Comparison of ENCODE assay signal across 29 cellular contexts in genomic region chr4:123807187-123807586, GRCh38.
"Had no signal": no experiment of that assay in that cellular context is flagged by ENCODE, and none has a peak within 500 bp of the region (broad histone marks: within the 10 kb centered on the region; RNA-seq: fewer than 3 reads in every experiment).

No MANE protein-coding gene starts in this region.

- H3K9me3 ChIP-seq: ascending aorta had no signal

- H3K36me3 ChIP-seq: ascending aorta had no signal

- H3K9me3 Mint-ChIP-seq: activated CD4-positive, alpha-beta memory T cell treated with anti-CD3 and anti-CD28 coated beads for 36 hours; activated CD4-positive, alpha-beta T cell treated with anti-CD3 and anti-CD28 coated beads, Interleukin-2, amount 10 ng/mL, durations not matched to agents 24 days and 14 days; activated naive CD4-positive, alpha-beta T cell treated with anti-CD3 and anti-CD28 coated beads, Interleukin-2, amount 10 ng/mL, durations not matched to agents 7 days and 5 days; activated naive CD4-positive, alpha-beta T cell treated with anti-CD3 and anti-CD28 coated beads, Interleukin-2, amount 50 U/mL, for 72 hours; activated naive CD8-positive, alpha-beta T cell treated with anti-CD3 and anti-CD28 coated beads, Interleukin-2, amount 10 ng/mL, durations not matched to agents 7 days and 5 days; brain; central memory CD8-positive, alpha-beta T cell; dendritic cell treated with granulocyte-macrophage colony-stimulating factor and Interleukin-4, amounts not matched to agents 40 ng/mL and 50 ng/mL, for 4 days; endodermal cell had no signal

- H3K4me1 ChIP-seq: ascending aorta had no signal

- H3K27me3 Mint-ChIP-seq: activated CD4-positive, alpha-beta memory T cell treated with anti-CD3 and anti-CD28 coated beads for 36 hours; activated naive CD4-positive, alpha-beta T cell treated with anti-CD3 and anti-CD28 coated beads, Interleukin-2, amount 10 ng/mL, durations not matched to agents 7 days and 5 days; central memory CD8-positive, alpha-beta T cell had no signal

- H3K27me3 ChIP-seq: ascending aorta, dorsolateral prefrontal cortex had no signal

- ATAC-seq: activated CD4-positive, alpha-beta T cell treated with anti-CD3 and anti-CD28 coated beads for 36 hours; activated CD8-positive, alpha-beta memory T cell treated with anti-CD3 and anti-CD28 coated beads, Interleukin-2, amount 10 ng/mL, durations not matched to agents 7 days and 5 days; activated CD8-positive, alpha-beta T cell treated with anti-CD3 and anti-CD28 coated beads, Interleukin-2, amount 10 ng/mL, durations not matched to agents 7 days and 5 days; activated naive CD4-positive, alpha-beta T cell treated with anti-CD3 and anti-CD28 coated beads, Interleukin-2, amount 50 U/mL, for 72 hours; activated T-cell treated with anti-CD3 and anti-CD28 coated beads, Interleukin-2, amount 50 U/mL, for 72 hours; esophagus mucosa had no signal

- H3K4me3 ChIP-seq: ascending aorta, coronary artery, dorsolateral prefrontal cortex had no signal

- H3K36me3 Mint-ChIP-seq: activated CD4-positive, alpha-beta memory T cell treated with anti-CD3 and anti-CD28 coated beads for 36 hours; activated CD8-positive, alpha-beta memory T cell treated with anti-CD3 and anti-CD28 coated beads, Interleukin-2, amount 10 ng/mL, durations not matched to agents 7 days and 5 days; activated naive CD4-positive, alpha-beta T cell treated with anti-CD3 and anti-CD28 coated beads, Interleukin-2, amount 10 ng/mL, durations not matched to agents 7 days and 5 days; activated naive CD4-positive, alpha-beta T cell treated with anti-CD3 and anti-CD28 coated beads, Interleukin-2, amount 50 U/mL, for 72 hours; activated naive CD8-positive, alpha-beta T cell treated with anti-CD3 and anti-CD28 coated beads, Interleukin-2, amount 10 ng/mL, durations not matched to agents 7 days and 5 days; brain had no signal

- H3K27ac Mint-ChIP-seq: activated CD4-positive, alpha-beta memory T cell treated with anti-CD3 and anti-CD28 coated beads for 36 hours; activated CD4-positive, alpha-beta T cell treated with anti-CD3 and anti-CD28 coated beads for 36 hours; activated CD4-positive, alpha-beta T cell treated with anti-CD3 and anti-CD28 coated beads, Interleukin-2, amount 10 ng/mL, durations not matched to agents 24 days and 14 days; activated CD8-positive, alpha-beta memory T cell treated with anti-CD3 and anti-CD28 coated beads, Interleukin-2, amount 10 ng/mL, durations not matched to agents 7 days and 5 days; activated CD8-positive, alpha-beta T cell treated with anti-CD3 and anti-CD28 coated beads, Interleukin-2, amount 10 ng/mL, durations not matched to agents 7 days and 5 days; activated naive CD4-positive, alpha-beta T cell treated with anti-CD3 and anti-CD28 coated beads, Interleukin-2, amount 10 ng/mL, durations not matched to agents 7 days and 5 days; activated naive CD4-positive, alpha-beta T cell treated with anti-CD3 and anti-CD28 coated beads, Interleukin-2, amount 50 U/mL, for 72 hours; activated naive CD8-positive, alpha-beta T cell treated with anti-CD3 and anti-CD28 coated beads, Interleukin-2, amount 10 ng/mL, durations not matched to agents 7 days and 5 days; activated T-cell treated with anti-CD3 and anti-CD28 coated beads, Interleukin-2, amount 50 U/mL, for 72 hours; brain; dendritic cell treated with granulocyte-macrophage colony-stimulating factor and Interleukin-4, amounts not matched to agents 40 ng/mL and 50 ng/mL, for 4 days; endodermal cell had no signal

- DNase-seq: activated CD4-positive, alpha-beta memory T cell treated with anti-CD3 and anti-CD28 coated beads for 36 hours; activated CD4-positive, alpha-beta T cell treated with anti-CD3 and anti-CD28 coated beads for 36 hours; activated CD4-positive, alpha-beta T cell treated with anti-CD3 and anti-CD28 coated beads, Interleukin-2, amount 10 ng/mL, durations not matched to agents 24 days and 14 days; activated CD4-positive, CD25-positive, alpha-beta regulatory T cell; activated CD4-positive, CD25-positive, alpha-beta regulatory T cell treated with anti-CD3 and anti-CD28 coated beads, Interleukin-2, amount 50 U/mL, for 72 hours; activated CD8-positive, alpha-beta memory T cell treated with anti-CD3 and anti-CD28 coated beads, Interleukin-2, amount 10 ng/mL, durations not matched to agents 7 days and 5 days; activated CD8-positive, alpha-beta memory T cell treated with anti-CD3 and anti-CD28 coated beads, Interleukin-2, amount 50 U/mL, for 4 hours; activated CD8-positive, alpha-beta T cell treated with anti-CD3 and anti-CD28 coated beads, Interleukin-2, amount 10 ng/mL, durations not matched to agents 7 days and 5 days; activated gamma-delta T cell; activated naive CD4-positive, alpha-beta T cell; activated naive CD4-positive, alpha-beta T cell treated with anti-CD3 and anti-CD28 coated beads, Interleukin-2, amount 10 ng/mL, durations not matched to agents 7 days and 5 days; activated naive CD8-positive, alpha-beta T cell treated with anti-CD3 and anti-CD28 coated beads, Interleukin-2, amount 10 ng/mL, durations not matched to agents 7 days and 5 days; activated T-cell treated with anti-CD3 and anti-CD28 coated beads, Interleukin-2, amount 50 U/mL, for 1 hour; activated T-cell treated with anti-CD3 and anti-CD28 coated beads, Interleukin-2, amount 50 U/mL, for 72 hours; dorsolateral prefrontal cortex; effector memory CD4-positive, alpha-beta T cell; endodermal cell; foreskin fibroblast; head of caudate nucleus; T-helper 2 cell had no signal

- H3K27ac ChIP-seq: ascending aorta, coronary artery, dorsolateral prefrontal cortex had no signal

- FAIRE-seq: bronchial epithelial cell, frontal cortex had no signal

- H3K4me1 Mint-ChIP-seq: activated CD4-positive, alpha-beta T cell treated with anti-CD3 and anti-CD28 coated beads for 36 hours; activated CD8-positive, alpha-beta memory T cell treated with anti-CD3 and anti-CD28 coated beads, Interleukin-2, amount 10 ng/mL, durations not matched to agents 7 days and 5 days; activated naive CD4-positive, alpha-beta T cell treated with anti-CD3 and anti-CD28 coated beads, Interleukin-2, amount 10 ng/mL, durations not matched to agents 7 days and 5 days; activated naive CD8-positive, alpha-beta T cell treated with anti-CD3 and anti-CD28 coated beads, Interleukin-2, amount 10 ng/mL, durations not matched to agents 7 days and 5 days; central memory CD8-positive, alpha-beta T cell; endodermal cell had no signal

- H3K4me3 Mint-ChIP-seq: activated CD4-positive, alpha-beta memory T cell treated with anti-CD3 and anti-CD28 coated beads for 36 hours; activated CD4-positive, alpha-beta T cell treated with anti-CD3 and anti-CD28 coated beads for 36 hours; activated CD4-positive, alpha-beta T cell treated with anti-CD3 and anti-CD28 coated beads, Interleukin-2, amount 10 ng/mL, durations not matched to agents 24 days and 14 days; activated CD8-positive, alpha-beta memory T cell treated with anti-CD3 and anti-CD28 coated beads, Interleukin-2, amount 10 ng/mL, durations not matched to agents 7 days and 5 days; activated CD8-positive, alpha-beta T cell treated with anti-CD3 and anti-CD28 coated beads, Interleukin-2, amount 10 ng/mL, durations not matched to agents 7 days and 5 days; activated naive CD4-positive, alpha-beta T cell treated with anti-CD3 and anti-CD28 coated beads, Interleukin-2, amount 10 ng/mL, durations not matched to agents 7 days and 5 days; activated naive CD8-positive, alpha-beta T cell treated with anti-CD3 and anti-CD28 coated beads, Interleukin-2, amount 10 ng/mL, durations not matched to agents 7 days and 5 days; activated T-cell treated with anti-CD3 and anti-CD28 coated beads, Interleukin-2, amount 50 U/mL, for 72 hours; brain; central memory CD8-positive, alpha-beta T cell; dendritic cell treated with granulocyte-macrophage colony-stimulating factor and Interleukin-4, amounts not matched to agents 40 ng/mL and 50 ng/mL, for 4 days; endodermal cell had no signal
